20 cellular contexts compared by ENCODE assay signal in the genomic region with DNA sequence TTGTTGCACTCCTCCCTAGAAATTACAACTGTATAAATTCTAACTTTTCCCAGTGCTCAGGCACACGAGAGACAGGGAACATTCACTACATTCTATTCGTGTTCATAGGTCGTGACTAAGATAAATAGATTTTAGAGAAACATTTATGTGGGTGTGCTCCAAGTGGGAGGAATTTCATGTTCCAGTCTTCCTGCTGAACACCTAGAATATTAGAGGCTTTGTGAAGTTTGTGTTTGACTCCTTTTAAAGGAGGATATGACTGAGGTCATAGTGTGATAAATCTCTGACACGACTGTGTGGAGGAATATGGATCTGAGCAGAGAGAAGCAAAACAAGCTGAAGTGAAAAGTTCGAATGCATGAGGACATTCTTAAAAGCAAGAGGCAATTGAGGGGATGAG.
DNase-seq lines count a peak whose midpoint lies in the region; ATAC-seq and TF ChIP-seq lines count a peak whose summit lies in the region.
"Had no signal": no experiment of that assay in that cellular context is flagged by ENCODE, and none has a peak within 500 bp of the region (broad histone marks: within the 10 kb centered on the region; RNA-seq: fewer than 3 reads in every experiment).

No MANE protein-coding gene starts in this region.

- no peak overlapping the region for H2AFZ ChIP-seq in IMR-90 (replicated peaks; ENCODE audit: low read length, poor library complexity)

- no peak for TF ChIP-seq RAD21 in IMR-90 (IDR thresholded peaks at IDR 0.05; ENCODE audit: low read length)

- no peaks in the 10 kb centered on the region for H3K36me3 Mint-ChIP-seq in HFFc6 (ENCODE audit: low read depth)
- H3K36me3 Mint-ChIP-seq: CD4-positive, alpha-beta memory T cell had no signal

- H2BK120ac ChIP-seq in IMR-90 (ENCODE audit: low read depth, low read length): no peak overlapping the region

- POLR2A ChIA-PET in IMR-90 (lab: Charles Lee; ENCODE audit: unreplicated experiment): no interaction called here

- H2BK15ac ChIP-seq in IMR-90 (ENCODE audit: low read depth, low read length): no peak overlapping the region

- H3K56ac ChIP-seq in IMR-90 (ENCODE audit: extremely low read depth, insufficient read depth, low read length): no peak overlapping the region

- H3K27ac Mint-ChIP-seq in HFFc6: no peak overlapping the region
- H3K27ac Mint-ChIP-seq: B cell; CD4-positive, alpha-beta memory T cell had no signal

- intact Hi-C loops in IMR-90 (cut with micrococcal nuclease): no loop called here

- ATAC-seq in IMR-90 (ENCODE audit: low read depth) (peak; percentile 14; the same call in 1 of the 2 replicates), HG02870 (IDR thresholded peaks at IDR 0.05; ENCODE audit: unreplicated experiment) (no peak)
- ATAC-seq: PC-3 had no signal

- no peak for TF ChIP-seq CTCF in IMR-90 (conservative IDR thresholded peaks at IDR 0.05; ENCODE audit: low read depth, low read length)
- no peak for TF ChIP-seq CTCF in HFFc6 (IDR thresholded peaks at IDR 0.05)

- H3K4me3 Mint-ChIP-seq in HFFc6: no peak overlapping the region
- H3K4me3 Mint-ChIP-seq: B cell; CD4-positive, alpha-beta memory T cell had no signal

- H3K79me1 ChIP-seq in IMR-90 (ENCODE audit: low read depth in 1 of 2, low read length in 2 of 2): no peaks in the 10 kb centered on the region

- H3K4me1 ChIP-seq in IMR-90 (ENCODE audit: control insufficient read depth, insufficient read depth, low read length): no peaks in the 10 kb centered on the region
- H3K4me1 ChIP-seq in effector memory CD4-positive, alpha-beta T cell (ENCODE audit: control insufficient read depth, insufficient read depth, low read length, poor library complexity, severe bottlenecking): no peaks in the 10 kb centered on the region

- H3K9ac ChIP-seq in IMR-90 (ENCODE audit: low read depth, low read length): no peak overlapping the region
- H3K9ac ChIP-seq: KMS-11 had no signal

- no peak overlapping the region for H3K23ac ChIP-seq in IMR-90 (ENCODE audit: low read depth, low read length)

- no peak overlapping the region for H2BK5ac ChIP-seq in IMR-90 (ENCODE audit: low read depth, low read length, poor library complexity, severe bottlenecking)

- H3K4me2 ChIP-seq in IMR-90 (ENCODE audit: low read depth, low read length): no peak overlapping the region
- H3K4me2 ChIP-seq: KMS-11 had no signal

- in situ Hi-C loops in IMR-90 (cut with MboI; ENCODE audit: low sequenced_read_pairs): no loop called here

- DNase-seq in IMR-90 (no peak), astrocyte of the hippocampus (ENCODE audit: low read depth, low spot score) (peak; percentile 22), kidney tubule cell (ENCODE audit: low spot score) (peak; percentile 49), renal cortical epithelial cell (ENCODE audit: low read depth) (peak; percentile 23), NCI-H2029 treated with DMSO at 0.1 percent for 48 hours (lab: John Stamatoyannopoulos, UW) (no peak), HFFc6 (no peak)
- no peak for DNase-seq in effector memory CD4-positive, alpha-beta T cell
- DNase-seq: Calu3; CD4-positive, alpha-beta memory T cell; NCI-H1048; NCI-H1436 treated with DMSO at 0.1 percent for 48 hours; NCI-H510A; NCI-H774; PC-3 had no signal

- no peak overlapping the region for H2BK20ac ChIP-seq in IMR-90 (ENCODE audit: low read depth, low read length)

- WGBS in IMR-90 (ENCODE audit: extremely low coverage in 2 of 2, insufficient read length in 1 of 2), 2 experiments: 0% methylated on average over 1 of the region's 5 CpGs; no CpG with 5 or more reads in 1 of the 2 experiments

- no peaks in the 10 kb centered on the region for H4K20me1 ChIP-seq in IMR-90 (ENCODE audit: insufficient read depth, low read length)

- no peak overlapping the region for H3K14ac ChIP-seq in IMR-90 (replicated peaks; ENCODE audit: low read depth, low read length)

- no peak overlapping the region for H3K18ac ChIP-seq in IMR-90 (ENCODE audit: low read depth, low read length)

- no peak for TF ChIP-seq POLR2A in IMR-90 (IDR thresholded peaks at IDR 0.05; ENCODE audit: low read depth, low read length)

- no peak overlapping the region for H4K91ac ChIP-seq in IMR-90 (ENCODE audit: insufficient read depth, low read depth, low read length)

- no peaks in the 10 kb centered on the region for H3K9me3 Mint-ChIP-seq in HFFc6

- H3K27ac ChIP-seq in IMR-90 (ENCODE audit: insufficient read depth, low read length): no peak overlapping the region
- H3K27ac ChIP-seq in effector memory CD4-positive, alpha-beta T cell (ENCODE audit: insufficient read depth, low read length, poor library complexity, severe bottlenecking): no peak overlapping the region
- H3K27ac ChIP-seq: KMS-11, RWPE1 had no signal

- no peak overlapping the region for H3K4ac ChIP-seq in IMR-90 (ENCODE audit: low read depth, low read length)

- peaks cover 5% of the 10 kb centered on the region for H3K27me3 ChIP-seq in IMR-90 (ENCODE audit: control insufficient read depth, insufficient read depth, low read length)
- H3K27me3 ChIP-seq in effector memory CD4-positive, alpha-beta T cell (replicated peaks; ENCODE audit: control insufficient read depth, insufficient read depth, low read length, poor library complexity, severe bottlenecking): no peaks in the 10 kb centered on the region
- H3K27me3 ChIP-seq: SJSA1 had no signal

- H2AK9ac ChIP-seq in IMR-90 (replicated peaks; ENCODE audit: low read depth, low read length, poor library complexity): no peak overlapping the region

- H3K36me3 ChIP-seq in IMR-90 (ENCODE audit: control insufficient read depth, insufficient read depth, low read length): no peaks in the 10 kb centered on the region
- no peaks in the 10 kb centered on the region for H3K36me3 ChIP-seq in effector memory CD4-positive, alpha-beta T cell (ENCODE audit: control insufficient read depth, insufficient read depth, low read length)
- H3K36me3 ChIP-seq: HAP-1, SJSA1 had no signal

- no peak overlapping the region for H2AK5ac ChIP-seq in IMR-90 (ENCODE audit: low read depth, low read length)

- no peak overlapping the region for H4K8ac ChIP-seq in IMR-90 (ENCODE audit: low read depth in 2 of 2, low read length in 2 of 2)

- no peak overlapping the region for H3K4me3 ChIP-seq in IMR-90 (ENCODE audit: insufficient read depth, low read depth, low read length)
- H3K4me3 ChIP-seq in effector memory CD4-positive, alpha-beta T cell (ENCODE audit: insufficient read depth, low read depth, low read length, poor library complexity, severe bottlenecking): no peak overlapping the region
- H3K4me3 ChIP-seq: HAP-1, SJSA1 had no signal

- no peak overlapping the region for H4K5ac ChIP-seq in IMR-90 (ENCODE audit: low read depth, low read length)

- H3K4me1 Mint-ChIP-seq in HFFc6 (ENCODE audit: low read depth): peaks cover 11% of the 10 kb centered on the region
- H3K4me1 Mint-ChIP-seq: B cell; CD4-positive, alpha-beta memory T cell had no signal

- CTCF ChIA-PET in IMR-90 (lab: Yijun Ruan, JAX): no interaction called here

- BruUV-seq in IMR-90 (replicated peaks; lab: Mats Ljungman, UMichigan): no TSS peak

- no peaks in the 10 kb centered on the region for H3K9me1 ChIP-seq in IMR-90 (ENCODE audit: insufficient read depth, low read length)

- dilution Hi-C loops in IMR-90 (cut with HindIII; ENCODE audit: low sequenced_read_pairs, unreplicated experiment): no loop called here

- peaks cover 3% of the 10 kb centered on the region for H3K27me3 Mint-ChIP-seq in HFFc6 (ENCODE audit: insufficient read depth)

- no peaks in the 10 kb centered on the region for H3K9me3 ChIP-seq in IMR-90 (ENCODE audit: control insufficient read depth, insufficient read depth, low read length)
- H3K9me3 ChIP-seq in effector memory CD4-positive, alpha-beta T cell (ENCODE audit: control insufficient read depth, low read length): no peaks in the 10 kb centered on the region
- H3K9me3 ChIP-seq: SJSA1 had no signal

TF ChIP-seq in IMR-90, 13 proteins besides CTCF, POLR2A, EP300 and RAD21:
- TF ChIP-seq CEBPB (IDR thresholded peaks at IDR 0.05; ENCODE audit: low read depth, low read length): no peak
- no peak for TF ChIP-seq MAZ (IDR thresholded peaks at IDR 0.05; ENCODE audit: borderline replicate concordance, low read depth, low read length)
- no peak for TF ChIP-seq MXI1 (IDR thresholded peaks at IDR 0.05; ENCODE audit: borderline replicate concordance, low read depth, low read length)
- no peak for TF ChIP-seq FOS (IDR thresholded peaks at IDR 0.05; ENCODE audit: low read depth, low read length)
- no peak for TF ChIP-seq CHD1 (IDR thresholded peaks at IDR 0.05; ENCODE audit: low read depth, low read length)
- no peak for TF ChIP-seq NFE2L2 (IDR thresholded peaks at IDR 0.05; ENCODE audit: low read depth, low read length)

Comparison
In these comparisons a context has a peak if more than half of its experiments do, and no peak if none do; other contexts are left out.
1. DNase-seq: peak in astrocyte of the hippocampus (single experiment), kidney tubule cell (single experiment) and renal cortical epithelial cell (single experiment); none in IMR-90 (single experiment), NCI-H2029 treated with DMSO at 0.1 percent for 48 hours (single experiment), effector memory CD4-positive, alpha-beta T cell (0 of 3) and HFFc6 (single experiment).